ENCODE assay signal across 8 cellular contexts in genomic region chrX:3843522-3844145, GRCh38.
DNase-seq lines count a peak whose midpoint lies in the region; ATAC-seq and TF ChIP-seq lines count a peak whose summit lies in the region.
"Not testable (repeated sequence)": the region's sequence is repeated elsewhere in the genome, so short reads cannot be mapped to it uniquely, and the experiment has no call there.

No MANE protein-coding gene starts in this region.

- not testable (repeated sequence) for H3K36me3 Mint-ChIP-seq in activated T-helper 17 cell treated with anti-CD3 and anti-CD28 coated beads, Interleukin-2, amount 50 U/mL, for 72 hours (ENCODE audit: low read depth)

- ATAC-seq in DND-41 (ENCODE audit: insufficient read depth, low read depth): peak; percentile 97
- ATAC-seq in GM19328 (IDR thresholded peaks at IDR 0.05; ENCODE audit: unreplicated experiment): peak; percentile 95
- peak; percentile 97 for ATAC-seq in GM21825 (IDR thresholded peaks at IDR 0.05; ENCODE audit: unreplicated experiment)
- ATAC-seq in HG03060 (IDR thresholded peaks at IDR 0.05; ENCODE audit: low read depth, unreplicated experiment): peak; percentile 63
- peak; percentile 53 for ATAC-seq in HG03575 (IDR thresholded peaks at IDR 0.05; ENCODE audit: extremely low read depth, insufficient number of reproducible peaks, low FRiP score, unreplicated experiment)
- ATAC-seq in activated T-helper 17 cell treated with anti-CD3 and anti-CD28 coated beads, Interleukin-2, amount 50 U/mL, for 72 hours (replicated peaks): peak; percentile 92
- ATAC-seq in left ventricle myocardium superior: peak; percentile 83

- not testable (repeated sequence) for H3K79me2 ChIP-seq in DND-41 (ENCODE audit: insufficient read depth, low read length)

- H3K36me3 ChIP-seq in DND-41 (ENCODE audit: insufficient read depth, low read length): not testable (repeated sequence)

- H3K9me3 Mint-ChIP-seq in activated T-helper 17 cell treated with anti-CD3 and anti-CD28 coated beads, Interleukin-2, amount 50 U/mL, for 72 hours: not testable (repeated sequence)

- TF ChIP-seq CTCF in DND-41 (IDR thresholded peaks at IDR 0.05; ENCODE audit: borderline replicate concordance, extremely low read depth, low read length, poor library complexity, severe bottlenecking): not testable (repeated sequence)

- not testable (repeated sequence) for H3K4me3 Mint-ChIP-seq in activated T-helper 17 cell treated with anti-CD3 and anti-CD28 coated beads, Interleukin-2, amount 50 U/mL, for 72 hours

- H4K20me1 ChIP-seq in DND-41 (ENCODE audit: insufficient read depth, low read length): not testable (repeated sequence)

- DNase-seq in DND-41, left ventricle myocardium superior: not testable (repeated sequence)

- H2AFZ ChIP-seq in DND-41 (ENCODE audit: low read depth, low read length): not testable (repeated sequence)

- H3K27ac ChIP-seq in DND-41 (ENCODE audit: low read length): not testable (repeated sequence)
- H3K27ac ChIP-seq in skin epidermis: peak overlapping the region in 10 of 21 experiments; percentile 58 to 84 (median 72)

- H3K9me3 ChIP-seq in DND-41 (ENCODE audit: insufficient read depth, low read length, severe bottlenecking): not testable (repeated sequence)

- intact Hi-C loops in left ventricle myocardium superior (cut with micrococcal nuclease): not testable (repeated sequence)

- not testable (repeated sequence) for H3K27ac Mint-ChIP-seq in activated T-helper 17 cell treated with anti-CD3 and anti-CD28 coated beads, Interleukin-2, amount 50 U/mL, for 72 hours

- H3K27me3 Mint-ChIP-seq in activated T-helper 17 cell treated with anti-CD3 and anti-CD28 coated beads, Interleukin-2, amount 50 U/mL, for 72 hours: not testable (repeated sequence)

- H3K4me2 ChIP-seq in DND-41 (ENCODE audit: insufficient read depth, low read length): not testable (repeated sequence)

- H3K27me3 ChIP-seq in DND-41 (ENCODE audit: insufficient read depth, low read length, poor library complexity): not testable (repeated sequence)

- H3K4me1 ChIP-seq in DND-41 (ENCODE audit: insufficient read depth, low read length): not testable (repeated sequence)

- H3K9ac ChIP-seq in DND-41 (ENCODE audit: low read depth, low read length): not testable (repeated sequence)

- H3K4me3 ChIP-seq in DND-41 (ENCODE audit: low read depth in 1 of 2, low read length in 2 of 2): not testable (repeated sequence)
- peak overlapping the region; percentile 25 to 47 (median 36) for H3K4me3 ChIP-seq in skin epidermis

- H3K4me1 Mint-ChIP-seq in activated T-helper 17 cell treated with anti-CD3 and anti-CD28 coated beads, Interleukin-2, amount 50 U/mL, for 72 hours: not testable (repeated sequence)
